In genomic region chr9:89756891-89757537, GRCh38 we compare ENCODE assay signal across 18 cellular contexts.
A peak's percentile ranks its signal among the peaks of the same experiment; 100 is the strongest.
DNase-seq lines count a peak whose midpoint lies in the region; ATAC-seq, FAIRE-seq and TF ChIP-seq lines count a peak whose summit lies in the region.
"Had no signal": no experiment of that assay in that cellular context is flagged by ENCODE, and none has a peak within 500 bp of the region (broad histone marks: within the 10 kb centered on the region; RNA-seq: fewer than 3 reads in every experiment).

No MANE protein-coding gene starts in this region.

- no peak overlapping the region for H2AFZ ChIP-seq in hepatocyte
- H2AFZ ChIP-seq: GM23248 had no signal

- H3K27me3 ChIP-seq in BLaER1 treated with 17β-estradiol and CSF1 and Interleukin-3, amounts not matched to agents 10 nM and 100 nM = no peaks in the 10 kb centered on the region
- no peaks in the 10 kb centered on the region for H3K27me3 ChIP-seq in hepatocyte
- no peaks in the 10 kb centered on the region for H3K27me3 ChIP-seq in psoas muscle (ENCODE audit: insufficient read depth in 3 of 3, low read length in 2 of 3)
- H3K27me3 ChIP-seq: SJCRH30 had no signal

- ATAC-seq in psoas muscle (peak; percentile 84 to 90 (median 86)), HG03342 (IDR thresholded peaks at IDR 0.05; ENCODE audit: unreplicated experiment) (no peak)
- ATAC-seq: stimulated activated memory B cell treated with anti-CD40 and anti-IgM and Interleukin-4, amounts not matched to agents 10 μg/mL and 1 μg/mL and 100 μg/mL, for 72 hours; T-helper 17 cell had no signal

- FAIRE-seq in RCC 7860 (lab: Jason Lieb, UNC) = peak; percentile 80

- H3K9me2 ChIP-seq in hepatocyte (replicated peaks; ENCODE audit: insufficient read depth) = no peaks in the 10 kb centered on the region

- no peaks in the 10 kb centered on the region for H3K36me3 ChIP-seq in BLaER1 treated with 17β-estradiol and CSF1 and Interleukin-3, amounts not matched to agents 10 nM and 100 nM
- no peaks in the 10 kb centered on the region for H3K36me3 ChIP-seq in hepatocyte (replicated peaks; ENCODE audit: insufficient read depth, low read depth)
- H3K36me3 ChIP-seq in psoas muscle (ENCODE audit: insufficient read depth in 1 of 2, low read depth in 1 of 2) = no peaks in the 10 kb centered on the region
- H3K36me3 ChIP-seq: SJCRH30 had no signal

- peak overlapping the region in 2 of 11 experiments; percentile 21 to 50; a peak in 1 of 22 replicates for H3K9ac ChIP-seq in BLaER1 treated with 17β-estradiol and CSF1 and Interleukin-3, amounts not matched to agents 10 nM and 100 nM
- H3K9ac ChIP-seq: GM23248 had no signal

- H3K4me1 ChIP-seq in BLaER1 treated with 17β-estradiol and CSF1 and Interleukin-3, amounts not matched to agents 10 nM and 100 nM = peaks cover 8 to 91% (median 63%) of the 10 kb centered on the region in 10 experiments; a peak in 18 of 20 replicates
- peaks cover 9% of the 10 kb centered on the region for H3K4me1 ChIP-seq in hepatocyte (ENCODE audit: insufficient read depth)
- peaks cover 10% of the 10 kb centered on the region for H3K4me1 ChIP-seq in psoas muscle

- TF ChIP-seq CTCF in hepatocyte (IDR thresholded peaks at IDR 0.05; ENCODE audit: poor library complexity) (no peak), psoas muscle (IDR thresholded peaks at IDR 0.05) (no peak), coronary artery (IDR thresholded peaks at IDR 0.05) (no peak), foreskin fibroblast (IDR thresholded peaks at IDR 0.05; ENCODE audit: low read depth, low read length) (no peak)

- H3K79me2 ChIP-seq in hepatocyte = no peaks in the 10 kb centered on the region

- DNase-seq in RCC 7860 (ENCODE audit: low spot score) = peak; percentile 10
- peak; percentile 51 for DNase-seq in hepatocyte (ENCODE audit: low spot score)
- DNase-seq in psoas muscle = peak in 1 of 2 donors; percentile 72
- DNase-seq in KBM-7 = no peak
- no peak for DNase-seq in coronary artery (ENCODE audit: low spot score)
- no peak for DNase-seq in foreskin fibroblast
- DNase-seq: activated CD4-positive, alpha-beta memory T cell treated with anti-CD3 and anti-CD28 coated beads for 36 hours; DND-41; foreskin melanocyte; GM23248; MV-4-11; NCI-H2029; NCI-H510A; SJCRH30; T-helper 17 cell had no signal

- H3K4me3 ChIP-seq in BLaER1 treated with 17β-estradiol and CSF1 and Interleukin-3, amounts not matched to agents 10 nM and 100 nM = no peak overlapping the region
- no peak overlapping the region for H3K4me3 ChIP-seq in hepatocyte
- no peak overlapping the region for H3K4me3 ChIP-seq in psoas muscle
- no peak overlapping the region for H3K4me3 ChIP-seq in coronary artery
- no peak overlapping the region for H3K4me3 ChIP-seq in foreskin fibroblast (ENCODE audit: low read depth in 1 of 2, low read length in 2 of 2)
- H3K4me3 ChIP-seq: GM23248, SJCRH30 had no signal

- peak overlapping the region in 9 of 11 experiments; percentile 31 to 95 (median 70); a peak in 18 of 22 replicates for H3K4me2 ChIP-seq in BLaER1 treated with 17β-estradiol and CSF1 and Interleukin-3, amounts not matched to agents 10 nM and 100 nM
- no peak overlapping the region for H3K4me2 ChIP-seq in hepatocyte

- intact Hi-C loops in psoas muscle (cut with DNase I) = no loop called here

- no peaks in the 10 kb centered on the region for H4K20me1 ChIP-seq in BLaER1 treated with 17β-estradiol and CSF1 and Interleukin-3, amounts not matched to agents 10 nM and 100 nM
- H4K20me1 ChIP-seq in hepatocyte (ENCODE audit: insufficient read depth, poor library complexity, severe bottlenecking) = no peaks in the 10 kb centered on the region

- peak overlapping the region in 4 of 11 experiments; percentile 26 to 46 (median 34); a peak in 3 of 22 replicates for H3K27ac ChIP-seq in BLaER1 treated with 17β-estradiol and CSF1 and Interleukin-3, amounts not matched to agents 10 nM and 100 nM
- H3K27ac ChIP-seq in hepatocyte (no peak overlapping the region), psoas muscle (no peak overlapping the region), coronary artery (no peak overlapping the region)
- H3K27ac ChIP-seq: GM23248, SJCRH30 had no signal

- peaks cover 0 to 5% (median 0%) of the 10 kb centered on the region in 11 experiments; a peak in 1 of 22 replicates for H3K9me3 ChIP-seq in BLaER1 treated with 17β-estradiol and CSF1 and Interleukin-3, amounts not matched to agents 10 nM and 100 nM (replicated peaks in 1 of 11)
- H3K9me3 ChIP-seq in hepatocyte (ENCODE audit: low read depth) (no peaks in the 10 kb centered on the region), psoas muscle (no peaks in the 10 kb centered on the region)
- H3K9me3 ChIP-seq: SJCRH30 had no signal

- in situ Hi-C loops in KBM-7 (cut with MboI; ENCODE audit: low pct_unique_long_range_greater_than_20kb, low sequenced_read_pairs) = no loop called here

- WGBS in hepatocyte (ENCODE audit: low lambda C conversion rate, missing lambda C conversion rate) = 90% methylated on average over 8 of the region's 8 CpGs
- WGBS in psoas muscle, 3 donors = 43 to 62% (median 61%) methylated on average over 8 of the region's 8 CpGs

Comparison
In these comparisons a context has a peak if more than half of its experiments do, and no peak if none do; other contexts are left out.
1. DNase-seq: peak in RCC 7860 (single experiment) and hepatocyte (single experiment); none in KBM-7 (single experiment), coronary artery (single experiment) and foreskin fibroblast (0 of 2).